ENCODE assay signal across 20 cellular contexts in genomic region chr5:3317051-3317795, GRCh38.
"Had no signal": no experiment of that assay in that cellular context is flagged by ENCODE, and none has a peak within 500 bp of the region (broad histone marks: within the 10 kb centered on the region; RNA-seq: fewer than 3 reads in every experiment).

No MANE protein-coding gene starts in this region.

- H3K4me3 Mint-ChIP-seq: activated naive CD4-positive, alpha-beta T cell treated with anti-CD3 and anti-CD28 coated beads, Interleukin-2, amount 50 U/mL, for 24 hours; naive thymus-derived CD4-positive, alpha-beta T cell; neural crest cell; stimulated activated naive B cell treated with anti-CD40 and anti-IgM and Interleukin-4, amounts not matched to agents 10 μg/mL and 1 μg/mL and 100 μg/mL, for 72 hours had no signal

- H3K27ac Mint-ChIP-seq: activated naive CD4-positive, alpha-beta T cell treated with anti-CD3 and anti-CD28 coated beads, Interleukin-2, amount 50 U/mL, for 24 hours; naive thymus-derived CD4-positive, alpha-beta T cell; stimulated activated naive B cell treated with anti-CD40 and anti-IgM and Interleukin-4, amounts not matched to agents 10 μg/mL and 1 μg/mL and 100 μg/mL, for 72 hours had no signal

- H3K36me3 Mint-ChIP-seq: activated naive CD4-positive, alpha-beta T cell treated with anti-CD3 and anti-CD28 coated beads, Interleukin-2, amount 50 U/mL, for 24 hours; naive thymus-derived CD4-positive, alpha-beta T cell; stimulated activated naive B cell treated with anti-CD40 and anti-IgM and Interleukin-4, amounts not matched to agents 10 μg/mL and 1 μg/mL and 100 μg/mL, for 72 hours had no signal

- H3K9me3 Mint-ChIP-seq: activated naive CD4-positive, alpha-beta T cell treated with anti-CD3 and anti-CD28 coated beads, Interleukin-2, amount 50 U/mL, for 24 hours had no signal

- H3K27me3 Mint-ChIP-seq: activated naive CD4-positive, alpha-beta T cell treated with anti-CD3 and anti-CD28 coated beads, Interleukin-2, amount 50 U/mL, for 24 hours; stimulated activated naive B cell treated with anti-CD40 and anti-IgM and Interleukin-4, amounts not matched to agents 10 μg/mL and 1 μg/mL and 100 μg/mL, for 72 hours had no signal

- ATAC-seq: left lung; naive thymus-derived CD4-positive, alpha-beta T cell; sciatic nerve; stimulated activated naive B cell treated with anti-CD40 and anti-IgM and Interleukin-4, amounts not matched to agents 10 μg/mL and 1 μg/mL and 100 μg/mL, for 72 hours had no signal

- H3K36me3 ChIP-seq: left lung, transverse colon had no signal

- H3K9me3 ChIP-seq: transverse colon had no signal

- H3K4me1 ChIP-seq: left lung, transverse colon had no signal

- H3K4me3 ChIP-seq: left lung, lung, transverse colon had no signal

- DNase-seq: activated gamma-delta T cell treated with Interleukin-2 at 50 U/mL for 16 hours; activated T-cell treated with anti-CD3 and anti-CD28 coated beads, Interleukin-2, amount 50 U/mL, for 1 hour; anterior cingulate cortex; cortex of kidney; effector CD8-positive, alpha-beta T cell; erythroblast; foreskin melanocyte; kidney glomerular epithelial cell; left lung; naive thymus-derived CD4-positive, alpha-beta T cell; occipital lobe; small intestine; stimulated activated CD4-positive, alpha-beta T cell treated with anti-CD3 and anti-CD28 coated beads, Interleukin-2, amount 100 ng/mL, for 48 hours; stimulated activated CD8-positive, alpha-beta memory T cell treated with anti-CD3 and anti-CD28 coated beads, Interleukin-4, amount 100 ng/mL, for 48 hours; stimulated activated naive B cell treated with anti-CD40 and anti-IgM and Interleukin-4, amounts not matched to agents 10 μg/mL and 1 μg/mL and 100 μg/mL, for 72 hours; transverse colon had no signal

- H3K27me3 ChIP-seq: left lung, transverse colon had no signal

- H3K4me1 Mint-ChIP-seq: activated naive CD4-positive, alpha-beta T cell treated with anti-CD3 and anti-CD28 coated beads, Interleukin-2, amount 50 U/mL, for 24 hours; naive thymus-derived CD4-positive, alpha-beta T cell; neural crest cell; stimulated activated naive B cell treated with anti-CD40 and anti-IgM and Interleukin-4, amounts not matched to agents 10 μg/mL and 1 μg/mL and 100 μg/mL, for 72 hours had no signal

- H3K27ac ChIP-seq: left lung, transverse colon had no signal
